ENCODE assay signal across 1 cellular context in genomic region chrX:49186125-49187027, GRCh38.
TF ChIP-seq lines count a peak whose summit lies in the region.

Gene PRICKLE3 (minus strand): TSS chrX:49186373. CDS start chrX:49186297, 76 bp downstream.

TF ChIP-seq in K562, 482 proteins besides CTCF, POLR2A, EP300 and RAD21 (continued from another document and continues in another):
- TF ChIP-seq HMGXB4 (CRISPR knock-in tag; IDR thresholded peaks at IDR 0.05) (peak; percentile 27; the same call in 1 of the 2 replicates), GATA2 (CRISPR knock-in tag; IDR thresholded peaks at IDR 0.05) (no peak), ZBTB5 (IDR thresholded peaks at IDR 0.05) (no peak), ZNF212 (CRISPR knock-in tag; IDR thresholded peaks at IDR 0.05) (no peak), ATF4 (CRISPR knock-in tag; IDR thresholded peaks at IDR 0.05) (no peak), NUFIP1 (IDR thresholded peaks at IDR 0.05; ENCODE audit: partially characterized antibody) (no peak), TAF1 (IDR thresholded peaks at IDR 0.05; ENCODE audit: control insufficient read depth, extremely low read depth, insufficient read depth, low read length, severe bottlenecking) (peak; percentile 36), DEAF1 (CRISPR knock-in tag; IDR thresholded peaks at IDR 0.05) (0 out of 2 replicates have a peak, but pooled peaks have one; percentile 17), CXXC5 (CRISPR knock-in tag; IDR thresholded peaks at IDR 0.05) (peak; percentile 86), E2F6 (IDR thresholded peaks at IDR 0.05; ENCODE audit: borderline replicate concordance in 1 of 2, extremely low read depth in 1 of 2, insufficient read depth in 1 of 2, insufficient read length in 1 of 2, low read depth in 1 of 2, low read length in 1 of 2, poor library complexity in 1 of 2, severe bottlenecking in 1 of 2) (peak; percentile 73 to 88), GATAD2A (IDR thresholded peaks at IDR 0.05) (peak; percentile 75; the same call in 1 of the 2 replicates), E2F3 (CRISPR knock-in tag; IDR thresholded peaks at IDR 0.05) (0 out of 2 replicates have a peak, but pooled peaks have one; percentile 45), BRF1 (IDR thresholded peaks at IDR 0.05; ENCODE audit: borderline replicate concordance, extremely low read depth, insufficient read length) (no peak), EGR1 (conservative IDR thresholded peaks at IDR 0.05) (peak; percentile 71), TCF3 (CRISPR knock-in tag; IDR thresholded peaks at IDR 0.05) (0 out of 2 replicates have a peak, but pooled peaks have one; percentile 23), STAT5B (CRISPR knock-in tag; IDR thresholded peaks at IDR 0.05) (no peak), CBFA2T3 (IDR thresholded peaks at IDR 0.05) (no peak), NR2C1 (IDR thresholded peaks at IDR 0.05) (no peak), NR2C1 (tag; IDR thresholded peaks at IDR 0.05) (0 out of 2 replicates have a peak, but pooled peaks have one; percentile 48), ZNF280B (CRISPR knock-in tag; IDR thresholded peaks at IDR 0.05) (no peak), SP1 (CRISPR knock-in tag; IDR thresholded peaks at IDR 0.05) (peak; percentile 89), MXD1 (CRISPR knock-in tag; IDR thresholded peaks at IDR 0.05; ENCODE audit: borderline replicate concordance, poor library complexity, severe bottlenecking) (peak; percentile 19), MLX (CRISPR knock-in tag; conservative IDR thresholded peaks at IDR 0.05) (0 out of 4 replicates have a peak, but pooled peaks of 1 of the 2 experiments have one; percentile 17), ZBTB33 (CRISPR knock-in tag; IDR thresholded peaks at IDR 0.05) (peak; percentile 46; the same call in 1 of the 2 replicates), SIN3B (IDR thresholded peaks at IDR 0.05; ENCODE audit: low read depth) (no peak), NFRKB (IDR thresholded peaks at IDR 0.05; ENCODE audit: low read depth) (no peak), HNRNPUL1 (IDR thresholded peaks at IDR 0.05; ENCODE audit: low read length) (no peak), REST (CRISPR knock-in tag; IDR thresholded peaks at IDR 0.05; ENCODE audit: low read depth) (0 out of 2 replicates have a peak, but pooled peaks have one; percentile 17), DDX20 (tag; IDR thresholded peaks at IDR 0.05; ENCODE audit: low read depth) (no peak), LCOR (CRISPR knock-in tag; IDR thresholded peaks at IDR 0.05) (0 out of 2 replicates have a peak, but pooled peaks have one; percentile 38), ZNF316 (IDR thresholded peaks at IDR 0.05) (no peak), JUND (IDR thresholded peaks at IDR 0.05; ENCODE audit: borderline replicate concordance, low read depth, low read length) (0 out of 2 replicates have a peak, but pooled peaks have one; percentile 23), JUND (tag; IDR thresholded peaks at IDR 0.05; ENCODE audit: borderline replicate concordance, low read depth, low read length) (peak; percentile 44; the same call in 1 of the 3 replicates), KDM1A (IDR thresholded peaks at IDR 0.05) (no peak), TEAD1 (CRISPR knock-in tag; IDR thresholded peaks at IDR 0.05) (0 out of 4 replicates have a peak, but pooled peaks of 1 of the 2 experiments have one; percentile 65), HMGN3 (IDR thresholded peaks at IDR 0.05; ENCODE audit: borderline replicate concordance, extremely low read depth, insufficient read length, low read depth, low read length) (peak; percentile 92), PREB (CRISPR knock-in tag; IDR thresholded peaks at IDR 0.05) (no peak), ZNF224 (CRISPR knock-in tag; IDR thresholded peaks at IDR 0.05) (no peak), ASH1L (IDR thresholded peaks at IDR 0.05; ENCODE audit: borderline replicate concordance, low read depth, partially characterized antibody) (no peak), SMARCE1 (IDR thresholded peaks at IDR 0.05) (no peak), GATAD2B (IDR thresholded peaks at IDR 0.05; ENCODE audit: borderline replicate concordance) (no peak), PHTF2 (CRISPR knock-in tag; IDR thresholded peaks at IDR 0.05) (no peak), MYC (IDR thresholded peaks at IDR 0.05; ENCODE audit: low read depth, low read length) (peak; percentile 95), MYC (CRISPR knock-in tag; IDR thresholded peaks at IDR 0.05; ENCODE audit: borderline replicate concordance, low read depth) (0 out of 2 replicates have a peak, but pooled peaks have one; percentile 21), THRB (CRISPR knock-in tag; conservative IDR thresholded peaks at IDR 0.05) (no peak)
